ENCODE assay signal across 17 cellular contexts in genomic region chr3:59163953-59164352, GRCh38.
"Had no signal": no experiment of that assay in that cellular context is flagged by ENCODE, and none has a peak within 500 bp of the region (broad histone marks: within the 10 kb centered on the region; RNA-seq: fewer than 3 reads in every experiment).

No MANE protein-coding gene starts in this region.

- H3K27me3 ChIP-seq: ascending aorta, esophagus squamous epithelium, transverse colon, uterus had no signal

- H3K4me3 ChIP-seq: ascending aorta, esophagus squamous epithelium, lung, transverse colon, uterus had no signal

- H3K27ac ChIP-seq: ascending aorta, esophagus squamous epithelium, transverse colon, uterus had no signal

- H3K9me3 ChIP-seq: ascending aorta, esophagus squamous epithelium, transverse colon, uterus had no signal

- H3K36me3 ChIP-seq: ascending aorta, esophagus squamous epithelium, transverse colon, uterus had no signal

- H3K4me1 ChIP-seq: ascending aorta, transverse colon, uterus had no signal

- ATAC-seq: activated CD8-positive, alpha-beta T cell treated with anti-CD3 and anti-CD28 coated beads for 36 hours; left colon; WTC11 had no signal

- DNase-seq: activated CD4-positive, alpha-beta T cell treated with anti-CD3 and anti-CD28 coated beads, Interleukin-2, amount 10 ng/mL, durations not matched to agents 24 days and 14 days; activated CD8-positive, alpha-beta T cell treated with anti-CD3 and anti-CD28 coated beads for 36 hours; activated naive CD4-positive, alpha-beta T cell treated with Interleukin-2 at 50 U/mL for 16 hours; activated T-cell treated with anti-CD3 and anti-CD28 coated beads, Interleukin-2, amount 50 U/mL, for 1 hour; effector CD8-positive, alpha-beta T cell; esophagus squamous epithelium; left colon; nephron progenitor cell; nucleus accumbens; stimulated activated CD4-positive, alpha-beta T cell treated with anti-CD3 and anti-CD28 coated beads, Interleukin-1b, Interleukin-23, amount 100 ng/mL, for 48 hours; stimulated activated CD8-positive, alpha-beta memory T cell treated with anti-CD3 and anti-CD28 coated beads, Interleukin-4, amount 100 ng/mL, for 48 hours; stimulated activated naive CD4-positive, alpha-beta T cell treated with Interleukin-2 at 50 U/mL for 16 hours; transverse colon; uterus had no signal
